In genomic region chr9:131051592-131052517, GRCh38 we compare ENCODE assay signal across 14 cellular contexts. TPM values are rescaled to one million over a fixed set of nuclear protein-coding genes. Genes with fewer than 3 reads are reported as not detected.
"Had no signal": no experiment of that assay in that cellular context is flagged by ENCODE, and none has a peak within 500 bp of the region (broad histone marks: within the 10 kb centered on the region; RNA-seq: fewer than 3 reads in every experiment).

No MANE protein-coding gene starts in this region.

- H3K27me3 ChIP-seq: hepatocyte, suprapubic skin, upper lobe of left lung, uterus had no signal

- H3K36me3 ChIP-seq: suprapubic skin, tibial artery, upper lobe of left lung, uterus had no signal

- DNase-seq: foreskin melanocyte; kidney; left ventricle myocardium superior; mesendoderm; naive B cell; stimulated activated CD4-positive, alpha-beta T cell treated with anti-CD3 and anti-CD28 coated beads, Interleukin-2, amount 100 ng/mL, for 24 hours; stimulated activated naive CD4-positive, alpha-beta T cell treated with Interleukin-2 at 50 U/mL for 16 hours; tibial artery; uterus had no signal

- H3K9me3 ChIP-seq: suprapubic skin, tibial artery, upper lobe of left lung, uterus had no signal

- ATAC-seq: left ventricle myocardium superior had no signal

- H3K27ac ChIP-seq: hepatocyte, suprapubic skin, tibial artery, upper lobe of left lung, uterus had no signal

- H3K4me3 ChIP-seq: hepatocyte, lung, suprapubic skin, tibial artery, upper lobe of left lung, uterus had no signal

- H3K4me1 ChIP-seq: tibial artery, uterus had no signal

RNA-seq across cellular contexts. Expression of gene LAMC3, which starts 42.9 kb away (rescaled TPM):
- total RNA-seq: pulmonary artery endothelial cell had no signal
